ENCODE assay signal across 1 cellular context in genomic region chr6:168042426-168043192, GRCh38.
TF ChIP-seq lines count a peak whose summit lies in the region.

No MANE protein-coding gene starts in this region.

TF ChIP-seq in H1, 55 proteins besides CTCF, POLR2A, EP300 and RAD21:
- TF ChIP-seq RXRA (IDR thresholded peaks at IDR 0.05; ENCODE audit: insufficient read depth, low read depth, low read length) (no peak), NANOG (IDR thresholded peaks at IDR 0.05; ENCODE audit: insufficient read depth, low read depth, low read length, poor library complexity, severe bottlenecking) (no peak), HDAC6 (IDR thresholded peaks at IDR 0.05; ENCODE audit: low read depth, low read length) (no peak), POLR2AphosphoS5 (IDR thresholded peaks at IDR 0.05; ENCODE audit: low read depth, low read length) (no peak), YY1 (IDR thresholded peaks at IDR 0.05; ENCODE audit: low read depth, low read length) (no peak), RBBP5 (IDR thresholded peaks at IDR 0.05; ENCODE audit: borderline replicate concordance, low read depth, low read length) (no peak), FOSL1 (IDR thresholded peaks at IDR 0.05; ENCODE audit: insufficient read depth, low read depth, low read length) (no peak), PHF8 (conservative IDR thresholded peaks at IDR 0.05; ENCODE audit: low read depth, low read length) (no peak), RFX5 (IDR thresholded peaks at IDR 0.05; ENCODE audit: borderline replicate concordance, low read depth, low read length) (no peak), NRF1 (IDR thresholded peaks at IDR 0.05; ENCODE audit: low read depth, low read length) (no peak), SRF (IDR thresholded peaks at IDR 0.05; ENCODE audit: low read depth, low read length) (no peak), SUZ12 (IDR thresholded peaks at IDR 0.05; ENCODE audit: low read length) (no peak), SP2 (IDR thresholded peaks at IDR 0.05; ENCODE audit: low read length) (no peak), CBX8 (IDR thresholded peaks at IDR 0.05; ENCODE audit: borderline replicate concordance, low read depth, low read length) (no peak), HDAC2 (IDR thresholded peaks at IDR 0.05; ENCODE audit: borderline replicate concordance in 1 of 2, low read depth in 2 of 2, low read length in 2 of 2) (no peak), CTBP2 (IDR thresholded peaks at IDR 0.05; ENCODE audit: borderline replicate concordance, insufficient read depth, insufficient read length, low read length) (no peak), TAF7 (optimal IDR thresholded peaks at IDR 0.05; ENCODE audit: borderline replicate concordance, low read depth, low read length) (no peak)
